Comparison of ENCODE assay signal across 8 cellular contexts in genomic region chr4:9762823-9763475, GRCh38.
DNase-seq lines count a peak whose midpoint lies in the region; ATAC-seq and TF ChIP-seq lines count a peak whose summit lies in the region.

No MANE protein-coding gene starts in this region.

- peak; percentile 60 for TF ChIP-seq CTCF in HL-60 (IDR thresholded peaks at IDR 0.05; ENCODE audit: insufficient read depth, low read length)

- ATAC-seq in HG02981 (IDR thresholded peaks at IDR 0.05; ENCODE audit: unreplicated experiment): no peak
- no peak for ATAC-seq in stimulated activated memory B cell treated with anti-CD40 and anti-IgM and Interleukin-4, amounts not matched to agents 10 μg/mL and 1 μg/mL and 100 μg/mL, for 72 hours

- no peaks in the 10 kb centered on the region for H3K27me3 ChIP-seq in HL-60 (ENCODE audit: insufficient read depth, poor library complexity, severe bottlenecking)

- DNase-seq in DMS153 treated with DMSO at 0.1 percent for 48 hours (lab: John Stamatoyannopoulos, UW; ENCODE audit: unreplicated experiment) (peak; percentile 7), HL-60 (ENCODE audit: low read depth in 1 of 2, low spot score in 1 of 2) (peak; percentile 40 to 69), NCI-H748 (lab: John Stamatoyannopoulos, UW; ENCODE audit: unreplicated experiment) (peak; percentile 78), astrocyte of the hippocampus (ENCODE audit: low read depth, low spot score) (peak; percentile 75), inferior parietal cortex (ENCODE audit: extremely low spot score) (peak; percentile 94)
- peak; percentile 1 for DNase-seq in stimulated activated CD4-positive, alpha-beta T cell treated with anti-CD3 and anti-CD28 coated beads, Interleukin-2, amount 100 ng/mL, for 4 hours (ENCODE audit: low read depth)

- H3K4me3 ChIP-seq in HL-60 (replicated peaks; ENCODE audit: insufficient read depth, low read length): no peak overlapping the region

- no peak overlapping the region for H3K4me3 Mint-ChIP-seq in stimulated activated memory B cell treated with anti-CD40 and anti-IgM and Interleukin-4, amounts not matched to agents 10 μg/mL and 1 μg/mL and 100 μg/mL, for 72 hours

- no peaks in the 10 kb centered on the region for H3K4me1 Mint-ChIP-seq in stimulated activated memory B cell treated with anti-CD40 and anti-IgM and Interleukin-4, amounts not matched to agents 10 μg/mL and 1 μg/mL and 100 μg/mL, for 72 hours

- H3K27ac ChIP-seq in HL-60 (replicated peaks): no peak overlapping the region

- H3K27ac Mint-ChIP-seq in stimulated activated memory B cell treated with anti-CD40 and anti-IgM and Interleukin-4, amounts not matched to agents 10 μg/mL and 1 μg/mL and 100 μg/mL, for 72 hours: no peak overlapping the region

- H3K9me3 Mint-ChIP-seq in stimulated activated memory B cell treated with anti-CD40 and anti-IgM and Interleukin-4, amounts not matched to agents 10 μg/mL and 1 μg/mL and 100 μg/mL, for 72 hours: no peaks in the 10 kb centered on the region

- H3K36me3 Mint-ChIP-seq in stimulated activated memory B cell treated with anti-CD40 and anti-IgM and Interleukin-4, amounts not matched to agents 10 μg/mL and 1 μg/mL and 100 μg/mL, for 72 hours: no peaks in the 10 kb centered on the region

- peaks cover 41% of the 10 kb centered on the region for H3K27me3 Mint-ChIP-seq in stimulated activated memory B cell treated with anti-CD40 and anti-IgM and Interleukin-4, amounts not matched to agents 10 μg/mL and 1 μg/mL and 100 μg/mL, for 72 hours

Comparison
In these comparisons a context has a peak if more than half of its experiments do, and no peak if none do; other contexts are left out.
1. DNase-seq: peak in every context shown above with its lines; median percentile 94 in inferior parietal cortex; 78 in NCI-H748; 75 in astrocyte of the hippocampus; 54 in HL-60; 7 in DMS153 treated with DMSO at 0.1 percent for 48 hours; 1 in stimulated activated CD4-positive, alpha-beta T cell treated with anti-CD3 and anti-CD28 coated beads, Interleukin-2, amount 100 ng/mL, for 4 hours.